10 cellular contexts compared by ENCODE assay signal in the genomic region with DNA sequence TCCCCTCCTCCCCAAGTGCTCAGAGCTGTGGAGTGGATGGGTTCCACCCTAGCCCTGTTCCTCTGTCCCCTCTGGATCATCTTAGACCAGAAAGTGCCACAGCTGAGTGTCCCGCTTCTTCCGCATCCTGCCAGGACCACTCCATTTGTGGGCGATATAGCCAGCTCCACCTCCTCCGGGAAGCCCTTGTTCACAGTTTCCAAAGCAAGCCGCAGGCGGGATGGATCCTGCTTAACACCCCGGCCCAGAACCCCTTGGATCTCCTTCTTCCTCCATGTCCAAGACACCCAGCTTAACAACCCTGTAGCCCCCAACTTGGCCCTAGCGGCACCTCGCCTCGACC. TPM values are rescaled to one million over a fixed set of nuclear protein-coding genes. Genes with fewer than 3 reads are reported as not detected.
DNase-seq lines count a peak whose midpoint lies in the region; ATAC-seq, FAIRE-seq and TF ChIP-seq lines count a peak whose summit lies in the region.
"Had no signal": no experiment of that assay in that cellular context is flagged by ENCODE, and none has a peak within 500 bp of the region (broad histone marks: within the 10 kb centered on the region; RNA-seq: fewer than 3 reads in every experiment).

No MANE protein-coding gene starts in this region.

- FAIRE-seq in HTR-8/SVneo (lab: Jason Lieb, UNC) = no peak

- H2AFZ ChIP-seq in SU-DHL-6 (ENCODE audit: low read depth, low read length, severe bottlenecking) = peak overlapping the region; percentile 94

- H3K4me2 ChIP-seq in SU-DHL-6 (ENCODE audit: low read depth, low read length, poor library complexity, severe bottlenecking) = peak overlapping the region; percentile 94

- H3K9me3 ChIP-seq in SU-DHL-6 (ENCODE audit: insufficient read depth, low read length) = no peaks in the 10 kb centered on the region

- H3K36me3 ChIP-seq in SU-DHL-6 (ENCODE audit: low read length) = no peaks in the 10 kb centered on the region; the same call in 1 of the 2 replicates

- peak; percentile 29 for ATAC-seq in GM19395 (IDR thresholded peaks at IDR 0.05; ENCODE audit: unreplicated experiment)
- no peak for ATAC-seq in foreskin keratinocyte
- no peak for ATAC-seq in GM21737 (IDR thresholded peaks at IDR 0.05; ENCODE audit: unreplicated experiment)

- no peaks in the 10 kb centered on the region for H3K27me3 ChIP-seq in SU-DHL-6 (ENCODE audit: low read length)
- H3K27me3 ChIP-seq in foreskin keratinocyte = no peaks in the 10 kb centered on the region

- no peak for DNase-seq in foreskin keratinocyte
- no peak for DNase-seq in skeletal muscle cell (ENCODE audit: low read depth)
- DNase-seq in SKM-1 (lab: John Stamatoyannopoulos, UW; ENCODE audit: unreplicated experiment) = no peak
- no peak for DNase-seq in HTR-8/SVneo (ENCODE audit: insufficient read length, low spot score)
- no peak for DNase-seq in activated CD4-positive, alpha-beta T cell treated with anti-CD3 and anti-CD28 coated beads for 48 hours

- H3K79me2 ChIP-seq in SU-DHL-6 (ENCODE audit: insufficient read depth, low read length) = peaks cover 14% of the 10 kb centered on the region

- H3K4me1 ChIP-seq in foreskin keratinocyte = peaks cover 9% of the 10 kb centered on the region

- TF ChIP-seq CTCF in SU-DHL-6 (IDR thresholded peaks at IDR 0.05; ENCODE audit: insufficient read depth, low read length, poor library complexity, severe bottlenecking) = no peak
- no peak for TF ChIP-seq CTCF in foreskin keratinocyte (conservative IDR thresholded peaks at IDR 0.05)

- peak overlapping the region; percentile 93 for H3K4me3 ChIP-seq in SU-DHL-6 (ENCODE audit: insufficient read depth, low read length, poor library complexity, severe bottlenecking)
- peak overlapping the region; percentile 86 for H3K4me3 ChIP-seq in skeletal muscle cell (ENCODE audit: low read depth, low read length)

- peak overlapping the region; percentile 95 for H3K9ac ChIP-seq in SU-DHL-6 (ENCODE audit: low read length)

- H4K20me1 ChIP-seq in SU-DHL-6 (ENCODE audit: low read depth, low read length) = no peaks in the 10 kb centered on the region

- H3K27ac ChIP-seq in SU-DHL-6 (ENCODE audit: low read depth, low read length) (0 out of 2 replicates have a peak overlapping the region, but pooled peaks have one; percentile 34), foreskin keratinocyte (peak overlapping the region; percentile 56)

- no peaks in the 10 kb centered on the region for H3F3A ChIP-seq in SU-DHL-6 (ENCODE audit: insufficient read depth)

- H3K9me2 ChIP-seq in SU-DHL-6 (replicated peaks; ENCODE audit: insufficient read depth, low read length) = no peaks in the 10 kb centered on the region

RNA-seq across cellular contexts. Expression of a gene that starts 0.5 kb away (rescaled TPM):
- 57.7 and 67.5 TPM in 2 replicates for total RNA-seq in foreskin keratinocyte
- 48.9 and 52.6 TPM in 2 replicates for polyA plus RNA-seq in foreskin keratinocyte

RNA-seq across cellular contexts. Expression of a gene that starts 28.0 kb away (rescaled TPM):
- total RNA-seq in foreskin keratinocyte = not detected in 2 replicates
- polyA plus RNA-seq in foreskin keratinocyte = not detected in 2 replicates
- total RNA-seq: HT1080, pulmonary artery endothelial cell had no signal

RNA-seq across cellular contexts. Expression of a gene that starts 41.5 kb away (rescaled TPM):
- total RNA-seq in foreskin keratinocyte = 96.6 and 107 TPM in 2 replicates
- 125 and 141 TPM in 2 replicates for polyA plus RNA-seq in foreskin keratinocyte

RNA-seq across cellular contexts. Expression of a gene that starts 43.2 kb away (rescaled TPM):
- total RNA-seq in foreskin keratinocyte = 21.9 and 26.6 TPM in 2 replicates
- 29.6 and 36.5 TPM in 2 replicates for polyA plus RNA-seq in foreskin keratinocyte

RNA-seq across cellular contexts. Expression of a gene that starts 48.1 kb away (rescaled TPM):
- total RNA-seq in foreskin keratinocyte = 9.2 and 9.8 TPM in 2 replicates
- polyA plus RNA-seq in foreskin keratinocyte = 11.0 and 11.3 TPM in 2 replicates
